Comparison of ENCODE assay signal across 25 cellular contexts in genomic region chr22:30604723-30605122, GRCh38. TPM values are rescaled to one million over a fixed set of nuclear protein-coding genes. Genes with fewer than 3 reads are reported as not detected.
"Had no signal": no experiment of that assay in that cellular context is flagged by ENCODE, and none has a peak within 500 bp of the region (broad histone marks: within the 10 kb centered on the region; RNA-seq: fewer than 3 reads in every experiment).

No MANE protein-coding gene starts in this region.

- H3K36me3 ChIP-seq: ascending aorta, breast epithelium, SJCRH30, WERI-Rb-1 had no signal

- DNase-seq: activated CD4-positive, alpha-beta T cell treated with anti-CD3 and anti-CD28 coated beads for 1 hour; activated gamma-delta T cell; activated naive CD8-positive, alpha-beta T cell treated with anti-CD3 and anti-CD28 coated beads, Interleukin-2, amount 10 ng/mL, durations not matched to agents 7 days and 5 days; MM.1S; NCI-H1092 treated with DMSO at 0.1 percent for 48 hours; NCI-H187; NCI-H2029 treated with DMSO at 0.1 percent for 48 hours; NCI-H2107; NCI-H2171; NCI-H510A treated with DMSO at 0.1 percent for 48 hours; NCI-H526 treated with DMSO at 0.1 percent for 48 hours; SHP77; T1000 had no signal

- H3K9me3 ChIP-seq: ascending aorta, body of pancreas, breast epithelium, SJCRH30 had no signal

- H3K27ac ChIP-seq: ascending aorta, breast epithelium, SJCRH30, SK-N-MC, WERI-Rb-1 had no signal

- H3K27me3 ChIP-seq: ascending aorta, body of pancreas, breast epithelium, SJCRH30 had no signal

- H3K4me3 ChIP-seq: body of pancreas, SJCRH30, SK-N-MC had no signal

RNA-seq across cellular contexts. Expression of gene GAL3ST1, which starts 30.3 kb away (rescaled TPM):
- total RNA-seq: activated CD4-positive, alpha-beta memory T cell treated with anti-CD3 and anti-CD28 coated beads, Interleukin-2, amount 10 ng/mL, durations not matched to agents 7 days and 5 days; activated CD8-positive, alpha-beta memory T cell treated with anti-CD3 and anti-CD28 coated beads, Interleukin-2, amount 10 ng/mL, durations not matched to agents 7 days and 5 days; ascending aorta; LHCN-M2; RPMI7951; SJCRH30; T-helper 1 cell treated with Interleukin-12 subunit alpha and Interleukin-12 subunit beta and Interleukin-4 antibody, amounts not matched to agents 30 ng/mL and 1 ng/mL, for 36 hours; T-helper 2 cell treated with Interferon-gamma antibody and Interleukin-4, amounts not matched to agents 100 ng/mL and 5 ng/mL, for 36 hours had no signal

RNA-seq across cellular contexts. Expression of gene SEC14L6, which starts 58.2 kb away (rescaled TPM):
- total RNA-seq: activated CD4-positive, alpha-beta memory T cell treated with anti-CD3 and anti-CD28 coated beads, Interleukin-2, amount 10 ng/mL, durations not matched to agents 7 days and 5 days; ascending aorta; LHCN-M2; RPMI7951; SJCRH30; T-helper 1 cell treated with Interleukin-12 subunit alpha and Interleukin-12 subunit beta and Interleukin-4 antibody, amounts not matched to agents 30 ng/mL and 1 ng/mL, for 36 hours; T-helper 2 cell treated with Interferon-gamma antibody and Interleukin-4, amounts not matched to agents 100 ng/mL and 5 ng/mL, for 36 hours had no signal
